Comparison of ENCODE assay signal across 37 cellular contexts in genomic region chr18:69455120-69455519, GRCh38. TPM values are rescaled to one million over a fixed set of nuclear protein-coding genes. Genes with fewer than 3 reads are reported as not detected.
"Had no signal": no experiment of that assay in that cellular context is flagged by ENCODE, and none has a peak within 500 bp of the region (broad histone marks: within the 10 kb centered on the region; RNA-seq: fewer than 3 reads in every experiment).

No MANE protein-coding gene starts in this region.

- H3K4me1 ChIP-seq: ascending aorta, Peyer's patch had no signal

- ATAC-seq: activated CD8-positive, alpha-beta memory T cell treated with anti-CD3 and anti-CD28 coated beads, Interleukin-2, amount 10 ng/mL, durations not matched to agents 7 days and 5 days; activated naive CD8-positive, alpha-beta T cell treated with anti-CD3 and anti-CD28 coated beads, Interleukin-2, amount 50 U/mL, for 24 hours; PC-3; SK-N-SH treated with all-trans-retinoic acid at 6 μM for 48 hours; T-cell; T-helper 17 cell had no signal

- H3K36me3 ChIP-seq: ascending aorta, cardiac muscle cell, Peyer's patch had no signal

- H3K27ac ChIP-seq: ascending aorta, cardiac muscle cell, Peyer's patch, VCaP had no signal

- DNase-seq: activated B cell treated with CpG ODN at 0.5 μM for 24 hours; activated CD4-positive, alpha-beta memory T cell treated with anti-CD3 and anti-CD28 coated beads, Interleukin-2, amount 10 ng/mL, durations not matched to agents 7 days and 5 days; activated CD4-positive, alpha-beta T cell treated with anti-CD3 and anti-CD28 coated beads for 48 hours; activated CD4-positive, CD25-positive, alpha-beta regulatory T cell treated with anti-CD3 and anti-CD28 coated beads, Interleukin-2, amount 50 U/mL, for 72 hours; activated CD8-positive, alpha-beta memory T cell treated with anti-CD3 and anti-CD28 coated beads for 24 hours; activated CD8-positive, alpha-beta memory T cell treated with anti-CD3 and anti-CD28 coated beads, Interleukin-2, amount 10 ng/mL, durations not matched to agents 7 days and 5 days; activated CD8-positive, alpha-beta memory T cell treated with anti-CD3 and anti-CD28 coated beads, Interleukin-2, amount 50 U/mL, for 48 hours; activated effector memory CD4-positive, alpha-beta T cell treated with Interleukin-2 at 50 U/mL for 16 hours; activated naive CD4-positive, alpha-beta T cell treated with anti-CD3 and anti-CD28 coated beads, Interleukin-2, amount 10 ng/mL, durations not matched to agents 7 days and 5 days; activated naive CD8-positive, alpha-beta T cell treated with anti-CD3 and anti-CD28 coated beads, Interleukin-2, amount 50 U/mL, for 24 hours; activated T-cell treated with anti-CD3 and anti-CD28 coated beads, Interleukin-2, amount 50 U/mL, for 48 hours; amygdala; Karpas-422; KBM-7; MV-4-11; NCI-H1092; NCI-H1436 treated with DMSO at 0.1 percent for 48 hours; NCI-H187; NCI-H2029 treated with DMSO at 0.1 percent for 48 hours; NCI-H2107; NCI-H226; NCI-H446 treated with DMSO at 0.1 percent for 48 hours; NCI-H524; NCI-H69; NK-92 treated with Interleukin-12 subunit alpha and Interleukin-12 subunit beta, amount 100 ng/mL, for 24 hours; PC-3; Peyer's patch; RPMI8226; SHP77 treated with DMSO at 0.1 percent for 48 hours; T-cell; T-helper 17 cell; T-helper 9 cell had no signal

- H3K4me3 ChIP-seq: ascending aorta, cardiac muscle cell, Peyer's patch had no signal

- H3K9me3 ChIP-seq: Peyer's patch had no signal

- H3K27me3 ChIP-seq: ascending aorta, cardiac muscle cell, Peyer's patch had no signal

RNA-seq across cellular contexts. Expression of gene DOK6, which starts 54.4 kb away (rescaled TPM):
- total RNA-seq: activated B cell treated with CpG ODN at 0.5 μM for 24 hours; activated CD4-positive, alpha-beta memory T cell treated with anti-CD3 and anti-CD28 coated beads, Interleukin-2, amount 10 ng/mL, durations not matched to agents 7 days and 5 days; activated CD8-positive, alpha-beta memory T cell treated with anti-CD3 and anti-CD28 coated beads, Interleukin-2, amount 10 ng/mL, durations not matched to agents 7 days and 5 days; ascending aorta; MCF 10A; PC-3 had no signal
